In genomic region chr14:38404100-38404541, GRCh38 we compare ENCODE assay signal across 17 cellular contexts.
A peak's percentile ranks its signal among the peaks of the same experiment; 100 is the strongest.
DNase-seq lines count a peak whose midpoint lies in the region; TF ChIP-seq lines count a peak whose summit lies in the region.
"Had no signal": no experiment of that assay in that cellular context is flagged by ENCODE, and none has a peak within 500 bp of the region (broad histone marks: within the 10 kb centered on the region; RNA-seq: fewer than 3 reads in every experiment).

No MANE protein-coding gene starts in this region.

- H3K4me3 Mint-ChIP-seq in HFFc6 (peak overlapping the region; percentile 63; the same call in 1 of the 2 replicates), CD14-positive monocyte (no peak overlapping the region)
- H3K4me3 Mint-ChIP-seq in activated CD4-positive, alpha-beta T cell treated with anti-CD3 and anti-CD28 coated beads, Interleukin-2, amount 10 ng/mL, durations not matched to agents 24 days and 14 days, result no peak overlapping the region
- H3K4me3 Mint-ChIP-seq: activated CD8-positive, alpha-beta memory T cell treated with anti-CD3 and anti-CD28 coated beads, Interleukin-2, amount 10 ng/mL, durations not matched to agents 7 days and 5 days; endodermal cell; mesothelial cell of epicardium; stimulated activated naive B cell treated with anti-CD40 and anti-IgM and Interleukin-4, amounts not matched to agents 10 μg/mL and 1 μg/mL and 100 μg/mL, for 72 hours; WTC11 had no signal

- H3K27ac ChIP-seq in colonic mucosa, result no peak overlapping the region
- H3K27ac ChIP-seq: breast epithelium, neutrophil had no signal

- DNase-seq in HFFc6 (peak; percentile 93), amniotic epithelial cell (ENCODE audit: low read depth) (peak; percentile 94), fibroblast of the conjunctiva (ENCODE audit: low read depth) (peak; percentile 46), T-helper 2 cell (no peak), CD14-positive monocyte (ENCODE audit: low spot score) (no peak), colonic mucosa (no peak)
- DNase-seq in activated CD4-positive, alpha-beta T cell treated with anti-CD3 and anti-CD28 coated beads, Interleukin-2, amount 10 ng/mL, durations not matched to agents 24 days and 14 days, result no peak
- DNase-seq: activated CD8-positive, alpha-beta memory T cell treated with anti-CD3 and anti-CD28 coated beads, Interleukin-2, amount 10 ng/mL, durations not matched to agents 7 days and 5 days; endodermal cell; kidney; NCI-H187 treated with DMSO at 0.1 percent for 48 hours; NCI-H524; stimulated activated naive B cell treated with anti-CD40 and anti-IgM and Interleukin-4, amounts not matched to agents 10 μg/mL and 1 μg/mL and 100 μg/mL, for 72 hours had no signal

- no peaks in the 10 kb centered on the region for H3K9me3 ChIP-seq in colonic mucosa
- H3K9me3 ChIP-seq: breast epithelium, neutrophil had no signal

- H3K4me1 ChIP-seq in colonic mucosa, result no peaks in the 10 kb centered on the region
- H3K4me1 ChIP-seq: breast epithelium had no signal

- H3K36me3 Mint-ChIP-seq in HFFc6 (ENCODE audit: low read depth) (no peaks in the 10 kb centered on the region), CD14-positive monocyte (no peaks in the 10 kb centered on the region)
- no peaks in the 10 kb centered on the region for H3K36me3 Mint-ChIP-seq in activated CD4-positive, alpha-beta T cell treated with anti-CD3 and anti-CD28 coated beads, Interleukin-2, amount 10 ng/mL, durations not matched to agents 24 days and 14 days (ENCODE audit: low read depth)
- H3K36me3 Mint-ChIP-seq: activated CD8-positive, alpha-beta memory T cell treated with anti-CD3 and anti-CD28 coated beads, Interleukin-2, amount 10 ng/mL, durations not matched to agents 7 days and 5 days; mesothelial cell of epicardium; stimulated activated naive B cell treated with anti-CD40 and anti-IgM and Interleukin-4, amounts not matched to agents 10 μg/mL and 1 μg/mL and 100 μg/mL, for 72 hours; WTC11 had no signal

- H3K4me3 ChIP-seq in colonic mucosa, result no peak overlapping the region
- H3K4me3 ChIP-seq: breast epithelium had no signal

- peak overlapping the region; percentile 97 for H3K27ac Mint-ChIP-seq in HFFc6
- no peak overlapping the region for H3K27ac Mint-ChIP-seq in CD14-positive monocyte
- no peak overlapping the region for H3K27ac Mint-ChIP-seq in activated CD4-positive, alpha-beta T cell treated with anti-CD3 and anti-CD28 coated beads, Interleukin-2, amount 10 ng/mL, durations not matched to agents 24 days and 14 days
- H3K27ac Mint-ChIP-seq: activated CD8-positive, alpha-beta memory T cell treated with anti-CD3 and anti-CD28 coated beads, Interleukin-2, amount 10 ng/mL, durations not matched to agents 7 days and 5 days; endodermal cell; mesothelial cell of epicardium; stimulated activated naive B cell treated with anti-CD40 and anti-IgM and Interleukin-4, amounts not matched to agents 10 μg/mL and 1 μg/mL and 100 μg/mL, for 72 hours; WTC11 had no signal

- H3K27me3 ChIP-seq in colonic mucosa, result no peaks in the 10 kb centered on the region
- H3K27me3 ChIP-seq: breast epithelium, neutrophil had no signal

- no peaks in the 10 kb centered on the region for H3K36me3 ChIP-seq in colonic mucosa
- H3K36me3 ChIP-seq: breast epithelium, neutrophil had no signal

- intact Hi-C loops in CD14-positive monocyte (cut with micrococcal nuclease) (no loop called here), colonic mucosa (cut with DNase I) (no loop called here)
- intact Hi-C loops in activated CD4-positive, alpha-beta T cell treated with anti-CD3 and anti-CD28 coated beads, Interleukin-2, amount 10 ng/mL, durations not matched to agents 24 days and 14 days (cut with micrococcal nuclease), result no loop called here

- H3K9me3 Mint-ChIP-seq in HFFc6 (no peaks in the 10 kb centered on the region), CD14-positive monocyte (peaks cover 0 to 5% (median 2%) of the 10 kb centered on the region in 7 donors)
- no peaks in the 10 kb centered on the region for H3K9me3 Mint-ChIP-seq in activated CD4-positive, alpha-beta T cell treated with anti-CD3 and anti-CD28 coated beads, Interleukin-2, amount 10 ng/mL, durations not matched to agents 24 days and 14 days
- H3K9me3 Mint-ChIP-seq: endodermal cell; mesothelial cell of epicardium; stimulated activated naive B cell treated with anti-CD40 and anti-IgM and Interleukin-4, amounts not matched to agents 10 μg/mL and 1 μg/mL and 100 μg/mL, for 72 hours; WTC11 had no signal

- TF ChIP-seq CTCF in HFFc6 (IDR thresholded peaks at IDR 0.05) (no peak), CD14-positive monocyte (IDR thresholded peaks at IDR 0.05) (no peak), colonic mucosa (IDR thresholded peaks at IDR 0.05) (no peak)

- no peaks in the 10 kb centered on the region for H3K27me3 Mint-ChIP-seq in HFFc6 (ENCODE audit: insufficient read depth)
- H3K27me3 Mint-ChIP-seq in CD14-positive monocyte (ENCODE audit: low read depth in 3 of 3), result peaks cover 0 to 1% (median 0%) of the 10 kb centered on the region in 3 donors
- H3K27me3 Mint-ChIP-seq in activated CD4-positive, alpha-beta T cell treated with anti-CD3 and anti-CD28 coated beads, Interleukin-2, amount 10 ng/mL, durations not matched to agents 24 days and 14 days, result no peaks in the 10 kb centered on the region
- H3K27me3 Mint-ChIP-seq: stimulated activated naive B cell treated with anti-CD40 and anti-IgM and Interleukin-4, amounts not matched to agents 10 μg/mL and 1 μg/mL and 100 μg/mL, for 72 hours had no signal

- no peak overlapping the region for H3K9ac ChIP-seq in colonic mucosa (ENCODE audit: low read depth in 2 of 2, low read length in 2 of 2)

- H3K4me1 Mint-ChIP-seq in HFFc6 (ENCODE audit: low read depth) (peaks cover 98% of the 10 kb centered on the region), CD14-positive monocyte (no peaks in the 10 kb centered on the region)
- H3K4me1 Mint-ChIP-seq in activated CD4-positive, alpha-beta T cell treated with anti-CD3 and anti-CD28 coated beads, Interleukin-2, amount 10 ng/mL, durations not matched to agents 24 days and 14 days, result no peaks in the 10 kb centered on the region
- H3K4me1 Mint-ChIP-seq: activated CD8-positive, alpha-beta memory T cell treated with anti-CD3 and anti-CD28 coated beads, Interleukin-2, amount 10 ng/mL, durations not matched to agents 7 days and 5 days; mesothelial cell of epicardium; stimulated activated naive B cell treated with anti-CD40 and anti-IgM and Interleukin-4, amounts not matched to agents 10 μg/mL and 1 μg/mL and 100 μg/mL, for 72 hours had no signal

Comparison
In these comparisons a context has a peak if more than half of its experiments do, and no peak if none do; other contexts are left out.
1. DNase-seq: peak in HFFc6 (single experiment), amniotic epithelial cell (single experiment) and fibroblast of the conjunctiva (single experiment); none in T-helper 2 cell (0 of 5), CD14-positive monocyte (single experiment), colonic mucosa (single experiment) and activated CD4-positive, alpha-beta T cell treated with anti-CD3 and anti-CD28 coated beads, Interleukin-2, amount 10 ng/mL, durations not matched to agents 24 days and 14 days (single experiment).